In genomic region chr16:74578433-74578832, GRCh38 we compare ENCODE assay signal across 17 cellular contexts. TPM values are rescaled to one million over a fixed set of nuclear protein-coding genes. Genes with fewer than 3 reads are reported as not detected.
DNase-seq lines count a peak whose midpoint lies in the region; ATAC-seq and TF ChIP-seq lines count a peak whose summit lies in the region.
"Had no signal": no experiment of that assay in that cellular context is flagged by ENCODE, and none has a peak within 500 bp of the region (broad histone marks: within the 10 kb centered on the region; RNA-seq: fewer than 3 reads in every experiment).

No MANE protein-coding gene starts in this region.

- no peak overlapping the region for H3K4me3 ChIP-seq in A673 (ENCODE audit: low read depth, low read length, poor library complexity, severe bottlenecking)
- no peak overlapping the region for H3K4me3 ChIP-seq in CD4-positive, alpha-beta memory T cell (ENCODE audit: low read length in 2 of 2)
- no peak overlapping the region for H3K4me3 ChIP-seq in endodermal cell (ENCODE audit: low read length)
- H3K4me3 ChIP-seq: dorsolateral prefrontal cortex had no signal

- CTCF ChIA-PET in A673 (lab: Charles Lee): no interaction called here
- CTCF ChIA-PET in CD4-positive, alpha-beta memory T cell (lab: Charles Lee; ENCODE audit: partially characterized antibody): interaction anchor here (0.7 to 1.9 kb wide), 3 partner anchors 16 to 44 kb away, joined by 3 to 5 read pairs (median 3); no protein-coding TSS in a partner anchor

- H3K36me3 ChIP-seq in A673 (ENCODE audit: insufficient read depth, low read length, poor library complexity, severe bottlenecking) (peaks cover 4% of the 10 kb centered on the region), endodermal cell (ENCODE audit: control insufficient read depth, insufficient read depth, low read length) (no peaks in the 10 kb centered on the region)
- H3K36me3 ChIP-seq in CD4-positive, alpha-beta memory T cell (ENCODE audit: insufficient read depth, low read length): no peaks in the 10 kb centered on the region
- H3K36me3 ChIP-seq: BE2C had no signal

- H3K4me1 ChIP-seq in A673 (ENCODE audit: insufficient read depth, low read length, poor library complexity, severe bottlenecking): peaks cover 83% of the 10 kb centered on the region
- H3K4me1 ChIP-seq in CD4-positive, alpha-beta memory T cell (ENCODE audit: insufficient read depth, low read length): peaks cover 66% of the 10 kb centered on the region
- no peaks in the 10 kb centered on the region for H3K4me1 ChIP-seq in endodermal cell (ENCODE audit: control insufficient read depth, insufficient read depth, low read length)

- H3K27ac ChIP-seq in A673 (ENCODE audit: low read depth, low read length, poor library complexity, severe bottlenecking) (peak overlapping the region; percentile 71), endodermal cell (ENCODE audit: low read depth, low read length) (no peak overlapping the region)
- no peak overlapping the region for H3K27ac ChIP-seq in CD4-positive, alpha-beta memory T cell (ENCODE audit: low read depth, low read length)

- TF ChIP-seq CTCF in A673 (conservative IDR thresholded peaks at IDR 0.05; ENCODE audit: low read depth, low read length) (no peak), endodermal cell (conservative IDR thresholded peaks at IDR 0.05) (no peak)

- H3K36me3 Mint-ChIP-seq in CD4-positive, alpha-beta memory T cell: peaks cover 13 to 15% of the 10 kb centered on the region in 2 donors
- H3K36me3 Mint-ChIP-seq in T-helper 17 cell (ENCODE audit: low read depth): peaks cover 2% of the 10 kb centered on the region
- no peaks in the 10 kb centered on the region for H3K36me3 Mint-ChIP-seq in immature natural killer cell
- H3K36me3 Mint-ChIP-seq in endodermal cell (ENCODE audit: low read depth): peaks cover under 1% of the 10 kb centered on the region

- H3K27me3 Mint-ChIP-seq in CD4-positive, alpha-beta memory T cell: no peaks in the 10 kb centered on the region
- H3K27me3 Mint-ChIP-seq in T-helper 17 cell (no peaks in the 10 kb centered on the region), immature natural killer cell (ENCODE audit: low read depth in 3 of 3) (peaks cover 0 to under 1% (median 0%) of the 10 kb centered on the region in 3 donors), endodermal cell (ENCODE audit: insufficient read depth) (no peaks in the 10 kb centered on the region)
- H3K27me3 Mint-ChIP-seq: brain had no signal

- no peaks in the 10 kb centered on the region for H3K9me3 Mint-ChIP-seq in CD4-positive, alpha-beta memory T cell
- no peaks in the 10 kb centered on the region for H3K9me3 Mint-ChIP-seq in immature natural killer cell
- no peaks in the 10 kb centered on the region for H3K9me3 Mint-ChIP-seq in endodermal cell
- H3K9me3 Mint-ChIP-seq: brain had no signal

- POLR2A ChIA-PET in A673 (lab: Charles Lee; ENCODE audit: low non-redundant PET): interaction anchor here (0.6 kb wide), 1 partner anchor 25 kb away, joined by 4 read pairs; no protein-coding TSS in a partner anchor
- POLR2A ChIA-PET in CD4-positive, alpha-beta memory T cell (lab: Charles Lee; ENCODE audit: partially characterized antibody): interaction anchor here (0.6 to 1.1 kb wide), 2 partner anchors 8 to 10 kb away, joined by 3 read pairs; no protein-coding TSS in a partner anchor

- DNase-seq in A673 (ENCODE audit: low spot score): no peak
- DNase-seq in CD4-positive, alpha-beta memory T cell: no peak
- no peak for DNase-seq in T-helper 17 cell
- DNase-seq in immature natural killer cell: no peak
- DNase-seq in AG08396 (ENCODE audit: low spot score): no peak
- no peak for DNase-seq in endodermal cell
- DNase-seq in SHP77 treated with DMSO at 0.1 percent for 48 hours (lab: John Stamatoyannopoulos, UW): no peak
- DNase-seq: activated naive CD4-positive, alpha-beta T cell; BE2C; dorsolateral prefrontal cortex; kidney glomerular epithelial cell; NCI-H2029; NCI-H510A treated with DMSO at 0.1 percent for 48 hours; OCI-M1; stimulated activated CD4-positive, alpha-beta T cell treated with anti-CD3 and anti-CD28 coated beads, Interleukin-4, amount 100 ng/mL, for 1 hour had no signal

- intact Hi-C loops in A673 (cut with micrococcal nuclease; ENCODE audit: unreplicated experiment): no loop called here
- intact Hi-C loops in CD4-positive, alpha-beta memory T cell (cut with micrococcal nuclease): no loop called here

- peaks cover 47 to 88% (median 58%) of the 10 kb centered on the region in 4 donors for H3K4me1 Mint-ChIP-seq in CD4-positive, alpha-beta memory T cell
- H3K4me1 Mint-ChIP-seq in T-helper 17 cell (peaks cover 47% of the 10 kb centered on the region), immature natural killer cell (peaks cover 62 to 81% of the 10 kb centered on the region in 2 donors), endodermal cell (peaks cover 9% of the 10 kb centered on the region)

- H3K27me3 ChIP-seq in A673 (replicated peaks; ENCODE audit: insufficient read depth, low read depth, low read length, poor library complexity): no peaks in the 10 kb centered on the region
- H3K27me3 ChIP-seq in CD4-positive, alpha-beta memory T cell (ENCODE audit: insufficient read depth, low read length): no peaks in the 10 kb centered on the region
- H3K27me3 ChIP-seq in endodermal cell (ENCODE audit: control insufficient read depth, insufficient read depth, low read length, poor library complexity, severe bottlenecking): no peaks in the 10 kb centered on the region
- H3K27me3 ChIP-seq: BE2C, dorsolateral prefrontal cortex had no signal

- peak overlapping the region in 5 of 8 donors; percentile 12 to 61 (median 36) for H3K4me3 Mint-ChIP-seq in CD4-positive, alpha-beta memory T cell
- peak overlapping the region; percentile 33 for H3K4me3 Mint-ChIP-seq in T-helper 17 cell
- H3K4me3 Mint-ChIP-seq in immature natural killer cell: no peak overlapping the region
- no peak overlapping the region for H3K4me3 Mint-ChIP-seq in endodermal cell
- H3K4me3 Mint-ChIP-seq: brain had no signal

- BruUV-seq in A673 (replicated peaks; lab: Mats Ljungman, UMichigan): TSS peak; percentile 98

- no peaks in the 10 kb centered on the region for H3K9me3 ChIP-seq in A673 (ENCODE audit: low read depth, low read length, poor library complexity, severe bottlenecking)
- H3K9me3 ChIP-seq in CD4-positive, alpha-beta memory T cell (ENCODE audit: control insufficient read depth in 1 of 2, low read length in 2 of 2): no peaks in the 10 kb centered on the region
- no peaks in the 10 kb centered on the region for H3K9me3 ChIP-seq in T-helper 17 cell (ENCODE audit: control insufficient read depth, low read length, poor library complexity, severe bottlenecking)
- H3K9me3 ChIP-seq in endodermal cell (ENCODE audit: control insufficient read depth, low read length): no peaks in the 10 kb centered on the region
- H3K9me3 ChIP-seq: BE2C had no signal

- peak overlapping the region in 5 of 7 donors; percentile 18 to 75 (median 42) for H3K27ac Mint-ChIP-seq in CD4-positive, alpha-beta memory T cell
- H3K27ac Mint-ChIP-seq in T-helper 17 cell: peak overlapping the region; percentile 84
- H3K27ac Mint-ChIP-seq in immature natural killer cell: peak overlapping the region in 4 of 6 donors; percentile 39 to 60 (median 47)
- H3K27ac Mint-ChIP-seq in endodermal cell: no peak overlapping the region

- 98 to 100% methylated on average over 1 to 2 of the region's 3 CpGs for WGBS in endodermal cell (ENCODE audit: insufficient coverage in 1 of 2, insufficient read length in 1 of 2), 2 experiments

- no peak overlapping the region for H3K9ac ChIP-seq in endodermal cell (ENCODE audit: extremely low read depth, low read length, poor library complexity, severe bottlenecking)

- no peak for ATAC-seq in T-helper 17 cell
- ATAC-seq in GM21447 (IDR thresholded peaks at IDR 0.05; ENCODE audit: unreplicated experiment): no peak

RNA-seq across cellular contexts. Expression of gene GLG1, which starts 28.5 kb away (rescaled TPM):
- total RNA-seq in A673 (2021) (487 and 587 TPM in 2 replicates), T-helper 17 cell (100 to 1,000 TPM; 166 to 180 TPM), endodermal cell (100 to 1,000 TPM; 120 to 136 TPM)
- 100 to 1,000 TPM; 173 to 176 TPM for total RNA-seq in CD4-positive, alpha-beta memory T cell
- 100 to 1,000 TPM; 121 to 209 TPM for polyA plus RNA-seq in CD4-positive, alpha-beta memory T cell
- 100 to 1,000 TPM in 1 of 3 donors, 10 to 100 TPM in 2; 80.8 to 190 (median 86.3) TPM for polyA plus RNA-seq in immature natural killer cell
- polyA plus RNA-seq in endodermal cell (2013, experiment 1 of 2): 94.6 TPM
- polyA plus RNA-seq in endodermal cell (2013, experiment 2 of 2): 93.6 TPM

Comparison
In these comparisons a context has a peak if more than half of its experiments do, and no peak if none do; other contexts are left out.
1. H3K4me3 Mint-ChIP-seq: peak in CD4-positive, alpha-beta memory T cell (5 of 8) and T-helper 17 cell (single experiment); none in immature natural killer cell (0 of 5) and endodermal cell (single experiment).